Comparison of ENCODE assay signal across 27 cellular contexts in the genomic region with DNA sequence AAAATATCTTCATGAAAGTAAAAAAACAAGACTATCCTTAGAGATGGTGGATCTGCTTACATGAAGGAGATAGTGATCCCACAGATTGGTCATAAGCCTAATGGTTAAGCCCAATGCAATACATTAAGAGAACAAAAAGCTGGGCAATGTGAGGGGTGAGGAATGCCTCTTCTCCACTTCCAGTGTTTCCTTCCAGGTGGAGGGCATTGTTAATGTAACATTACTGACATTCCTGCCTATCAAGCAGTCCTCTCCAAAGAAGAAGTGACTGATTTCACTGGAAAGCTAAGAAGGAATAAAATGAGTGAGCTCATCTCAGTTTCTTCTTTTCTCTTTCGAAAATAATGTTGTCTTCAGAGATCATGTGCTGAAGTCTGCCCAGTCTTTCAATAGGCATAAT.
"Had no signal": no experiment of that assay in that cellular context is flagged by ENCODE, and none has a peak within 500 bp of the region (broad histone marks: within the 10 kb centered on the region; RNA-seq: fewer than 3 reads in every experiment).

No MANE protein-coding gene starts in this region.

- DNase-seq: activated CD4-positive, alpha-beta memory T cell treated with anti-CD3 and anti-CD28 coated beads for 36 hours; activated CD4-positive, alpha-beta T cell treated with anti-CD3 and anti-CD28 coated beads, Interleukin-2, amount 10 ng/mL, durations not matched to agents 24 days and 14 days; activated CD8-positive, alpha-beta memory T cell treated with anti-CD3 and anti-CD28 coated beads, Interleukin-2, amount 10 ng/mL, durations not matched to agents 7 days and 5 days; activated CD8-positive, alpha-beta memory T cell treated with anti-CD3 and anti-CD28 coated beads, Interleukin-2, amount 50 U/mL, for 4 hours; activated CD8-positive, alpha-beta T cell treated with anti-CD3 and anti-CD28 coated beads, Interleukin-2, amount 10 ng/mL, durations not matched to agents 7 days and 5 days; activated gamma-delta T cell; activated naive CD4-positive, alpha-beta T cell treated with anti-CD3 and anti-CD28 coated beads, Interleukin-2, amount 50 U/mL, for 16 hours; activated naive CD4-positive, alpha-beta T cell treated with Interleukin-2 at 50 U/mL for 16 hours; activated T-cell treated with anti-CD3 and anti-CD28 coated beads, Interleukin-2, amount 50 U/mL, for 1 hour; activated T-cell treated with anti-CD3 and anti-CD28 coated beads, Interleukin-2, amount 50 U/mL, for 48 hours; amniotic stem cell; anterior cingulate cortex; brain microvascular endothelial cell; dorsolateral prefrontal cortex; effector memory CD4-positive, alpha-beta T cell; endodermal cell; foreskin keratinocyte; gastrocnemius medialis; glutamatergic neuron; T-helper 2 cell had no signal

- ATAC-seq: activated CD4-positive, CD25-positive, alpha-beta regulatory T cell treated with anti-CD3 and anti-CD28 coated beads, Interleukin-2, amount 50 U/mL, for 24 hours; activated CD8-positive, alpha-beta memory T cell treated with anti-CD3 and anti-CD28 coated beads, Interleukin-2, amount 10 ng/mL, durations not matched to agents 7 days and 5 days; activated CD8-positive, alpha-beta T cell treated with anti-CD3 and anti-CD28 coated beads, Interleukin-2, amount 10 ng/mL, durations not matched to agents 7 days and 5 days; esophagus mucosa; foreskin keratinocyte; gastrocnemius medialis had no signal

- H3K9me3 Mint-ChIP-seq: activated CD4-positive, alpha-beta memory T cell treated with anti-CD3 and anti-CD28 coated beads for 36 hours; activated CD4-positive, alpha-beta T cell treated with anti-CD3 and anti-CD28 coated beads, Interleukin-2, amount 10 ng/mL, durations not matched to agents 24 days and 14 days; activated T-helper 1 cell treated with anti-CD3 and anti-CD28 coated beads, Interleukin-12 subunit alpha, Interleukin-12 subunit beta, Interleukin-2, Interleukin-4 antibody, amounts not matched to agents 30 ng/mL and 10 ng/mL and 1 ng/mL, durations not matched to agents 14 hours and 24 hours and 36 hours; activated T-helper 2 cell treated with anti-CD3 and anti-CD28 coated beads, Interferon-gamma antibody, Interleukin-2, Interleukin-4, amounts not matched to agents 10 μg/mL and 5 μg/mL and 100 μg/mL, durations not matched to agents 14 hours and 24 hours and 36 hours; central memory CD8-positive, alpha-beta T cell; dendritic cell treated with granulocyte-macrophage colony-stimulating factor and Interleukin-4, amounts not matched to agents 40 ng/mL and 50 ng/mL, for 4 days; endodermal cell had no signal

- H3K27ac Mint-ChIP-seq: activated CD4-positive, alpha-beta memory T cell treated with anti-CD3 and anti-CD28 coated beads for 36 hours; activated CD4-positive, alpha-beta T cell treated with anti-CD3 and anti-CD28 coated beads, Interleukin-2, amount 10 ng/mL, durations not matched to agents 24 days and 14 days; activated CD8-positive, alpha-beta memory T cell treated with anti-CD3 and anti-CD28 coated beads, Interleukin-2, amount 10 ng/mL, durations not matched to agents 7 days and 5 days; activated CD8-positive, alpha-beta T cell treated with anti-CD3 and anti-CD28 coated beads, Interleukin-2, amount 10 ng/mL, durations not matched to agents 7 days and 5 days; activated naive CD8-positive, alpha-beta T cell; activated T-helper 1 cell treated with anti-CD3 and anti-CD28 coated beads, Interleukin-12 subunit alpha, Interleukin-12 subunit beta, Interleukin-2, Interleukin-4 antibody, amounts not matched to agents 30 ng/mL and 10 ng/mL and 1 ng/mL, durations not matched to agents 14 hours and 24 hours and 36 hours; activated T-helper 2 cell treated with anti-CD3 and anti-CD28 coated beads, Interferon-gamma antibody, Interleukin-2, Interleukin-4, amounts not matched to agents 10 μg/mL and 5 μg/mL and 100 μg/mL, durations not matched to agents 14 hours and 24 hours and 36 hours; dendritic cell treated with granulocyte-macrophage colony-stimulating factor and Interleukin-4, amounts not matched to agents 40 ng/mL and 50 ng/mL, for 4 days; endodermal cell had no signal

- H3K4me3 Mint-ChIP-seq: activated CD4-positive, alpha-beta memory T cell treated with anti-CD3 and anti-CD28 coated beads for 36 hours; activated CD4-positive, alpha-beta T cell treated with anti-CD3 and anti-CD28 coated beads, Interleukin-2, amount 10 ng/mL, durations not matched to agents 24 days and 14 days; activated CD8-positive, alpha-beta memory T cell treated with anti-CD3 and anti-CD28 coated beads, Interleukin-2, amount 10 ng/mL, durations not matched to agents 7 days and 5 days; activated CD8-positive, alpha-beta T cell treated with anti-CD3 and anti-CD28 coated beads, Interleukin-2, amount 10 ng/mL, durations not matched to agents 7 days and 5 days; activated naive CD8-positive, alpha-beta T cell; activated T-helper 1 cell treated with anti-CD3 and anti-CD28 coated beads, Interleukin-12 subunit alpha, Interleukin-12 subunit beta, Interleukin-2, Interleukin-4 antibody, amounts not matched to agents 30 ng/mL and 10 ng/mL and 1 ng/mL, durations not matched to agents 14 hours and 24 hours and 36 hours; central memory CD8-positive, alpha-beta T cell; dendritic cell treated with granulocyte-macrophage colony-stimulating factor and Interleukin-4, amounts not matched to agents 40 ng/mL and 50 ng/mL, for 4 days; endodermal cell had no signal

- H3K27me3 Mint-ChIP-seq: activated CD4-positive, alpha-beta memory T cell treated with anti-CD3 and anti-CD28 coated beads for 36 hours; dendritic cell treated with granulocyte-macrophage colony-stimulating factor and Interleukin-4, amounts not matched to agents 40 ng/mL and 50 ng/mL, for 4 days had no signal

- H3K4me1 Mint-ChIP-seq: activated CD4-positive, alpha-beta T cell treated with anti-CD3 and anti-CD28 coated beads, Interleukin-2, amount 10 ng/mL, durations not matched to agents 24 days and 14 days; activated CD8-positive, alpha-beta memory T cell treated with anti-CD3 and anti-CD28 coated beads, Interleukin-2, amount 10 ng/mL, durations not matched to agents 7 days and 5 days; central memory CD8-positive, alpha-beta T cell had no signal

- H3K36me3 Mint-ChIP-seq: activated CD4-positive, alpha-beta memory T cell treated with anti-CD3 and anti-CD28 coated beads for 36 hours; activated CD8-positive, alpha-beta memory T cell treated with anti-CD3 and anti-CD28 coated beads, Interleukin-2, amount 10 ng/mL, durations not matched to agents 7 days and 5 days; activated naive CD8-positive, alpha-beta T cell had no signal
